25 cellular contexts compared by ENCODE assay signal in the genomic region with DNA sequence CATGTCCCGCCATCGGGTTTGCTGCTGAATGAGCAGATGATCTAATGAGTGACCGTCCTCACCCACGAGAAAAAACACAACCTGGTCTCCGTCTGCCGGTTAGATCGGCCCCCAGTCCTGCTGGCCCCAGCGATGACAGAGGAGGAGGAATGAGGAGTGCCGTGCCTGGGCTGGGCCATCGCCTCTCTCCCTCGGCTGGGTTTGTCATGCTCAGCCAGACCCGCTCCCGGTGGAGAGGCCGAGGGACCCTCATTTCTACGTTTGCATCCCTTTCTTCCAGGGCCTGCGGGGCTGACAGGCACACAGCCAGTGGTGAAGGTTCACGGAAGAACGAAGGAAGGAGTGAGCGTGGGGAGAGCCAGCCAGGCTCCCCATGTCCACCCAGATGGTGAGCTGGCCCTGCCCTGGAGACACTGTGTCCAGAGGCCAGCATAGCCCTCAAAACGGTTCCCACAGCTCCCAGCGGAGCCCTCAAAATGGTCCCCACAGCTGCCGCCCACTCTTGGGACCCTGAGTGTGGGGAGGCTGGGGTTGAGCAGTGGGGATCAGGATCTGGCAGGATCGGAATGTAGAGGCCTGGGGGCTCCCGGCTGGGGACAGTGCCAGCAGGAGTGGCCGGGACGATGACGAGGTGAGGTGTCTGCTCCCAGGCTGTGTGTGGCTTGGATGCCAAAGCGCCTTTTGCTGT. TPM values are rescaled to one million over a fixed set of nuclear protein-coding genes. Genes with fewer than 3 reads are reported as not detected.
"Had no signal": no experiment of that assay in that cellular context is flagged by ENCODE, and none has a peak within 500 bp of the region (broad histone marks: within the 10 kb centered on the region; RNA-seq: fewer than 3 reads in every experiment).

No MANE protein-coding gene starts in this region.

- H2AFZ ChIP-seq: parathyroid adenoma had no signal

- DNase-seq: effector memory CD8-positive, alpha-beta T cell; immature natural killer cell; left ventricle myocardium superior; mesenchymal stem cell; naive B cell; right lobe of liver; stimulated activated CD4-positive, alpha-beta T cell treated with anti-CD3 and anti-CD28 coated beads, Interleukin-15, amount 100 ng/mL, for 24 hours; stimulated activated CD4-positive, alpha-beta T cell treated with anti-CD3 and anti-CD28 coated beads, Interleukin-1b, Interleukin-23, amount 100 ng/mL, for 48 hours; stimulated activated CD4-positive, alpha-beta T cell treated with anti-CD3 and anti-CD28 coated beads, Interleukin-4, amount 100 ng/mL, for 24 hours; stimulated activated naive B cell treated with anti-CD40 and anti-IgM and Interleukin-4, amounts not matched to agents 10 μg/mL and 1 μg/mL and 100 μg/mL, for 72 hours; stimulated activated naive CD8-positive, alpha-beta T cell treated with anti-CD3 and anti-CD28 coated beads, Interleukin-15, amount 100 ng/mL, for 72 hours; testis; upper lobe of right lung had no signal

- H3K27ac Mint-ChIP-seq: effector memory CD8-positive, alpha-beta T cell; immature natural killer cell; nephron; stimulated activated naive CD8-positive, alpha-beta T cell treated with anti-CD3 and anti-CD28 coated beads, Interleukin-15, amount 100 ng/mL, for 72 hours had no signal

- H3K27me3 Mint-ChIP-seq: naive B cell; stimulated activated naive B cell treated with anti-CD40 and anti-IgM and Interleukin-4, amounts not matched to agents 10 μg/mL and 1 μg/mL and 100 μg/mL, for 72 hours had no signal

- FAIRE-seq: keratinocyte had no signal

- H3K27ac ChIP-seq: epithelial cell of prostate, esophagus muscularis mucosa, gastroesophageal sphincter, parathyroid adenoma, prostate gland, right lobe of liver, testis, tibial nerve, upper lobe of right lung, vagina had no signal

- H3K4me1 ChIP-seq: parathyroid adenoma, prostate gland, right lobe of liver, testis, vagina had no signal

- H3K9me3 ChIP-seq: esophagus muscularis mucosa, gastroesophageal sphincter, prostate gland, right lobe of liver, testis, upper lobe of right lung, vagina had no signal

- ATAC-seq: effector memory CD8-positive, alpha-beta T cell; gastroesophageal sphincter; left ventricle myocardium superior; stimulated activated naive B cell treated with anti-CD40 and anti-IgM and Interleukin-4, amounts not matched to agents 10 μg/mL and 1 μg/mL and 100 μg/mL, for 72 hours; stimulated activated naive CD8-positive, alpha-beta T cell treated with anti-CD3 and anti-CD28 coated beads, Interleukin-15, amount 100 ng/mL, for 72 hours; upper lobe of right lung had no signal

- H3K79me2 ChIP-seq: parathyroid adenoma had no signal

- H3K27me3 ChIP-seq: right lobe of liver, testis, vagina had no signal

- H3K4me3 ChIP-seq: esophagus muscularis mucosa, gastroesophageal sphincter, lung, prostate gland, right lobe of liver, testis, tibial nerve, upper lobe of right lung, vagina had no signal

- H3K9ac ChIP-seq: parathyroid adenoma had no signal

- H3K4me3 Mint-ChIP-seq: effector memory CD8-positive, alpha-beta T cell; immature natural killer cell; naive B cell; nephron; stimulated activated naive B cell treated with anti-CD40 and anti-IgM and Interleukin-4, amounts not matched to agents 10 μg/mL and 1 μg/mL and 100 μg/mL, for 72 hours; stimulated activated naive CD8-positive, alpha-beta T cell treated with anti-CD3 and anti-CD28 coated beads, Interleukin-15, amount 100 ng/mL, for 72 hours had no signal

- H3K9me3 Mint-ChIP-seq: effector memory CD8-positive, alpha-beta T cell; naive B cell; nephron; stimulated activated naive B cell treated with anti-CD40 and anti-IgM and Interleukin-4, amounts not matched to agents 10 μg/mL and 1 μg/mL and 100 μg/mL, for 72 hours; stimulated activated naive CD8-positive, alpha-beta T cell treated with anti-CD3 and anti-CD28 coated beads, Interleukin-15, amount 100 ng/mL, for 72 hours had no signal

- H3K36me3 ChIP-seq: esophagus muscularis mucosa, gastroesophageal sphincter, prostate gland, right lobe of liver, tibial nerve, upper lobe of right lung, vagina had no signal

RNA-seq across cellular contexts. Expression of a gene that starts 23.9 kb away (rescaled TPM):
- total RNA-seq: fibroblast of villous mesenchyme, renal cortical epithelial cell had no signal
